ENCODE assay signal across 15 cellular contexts in the genomic region with DNA sequence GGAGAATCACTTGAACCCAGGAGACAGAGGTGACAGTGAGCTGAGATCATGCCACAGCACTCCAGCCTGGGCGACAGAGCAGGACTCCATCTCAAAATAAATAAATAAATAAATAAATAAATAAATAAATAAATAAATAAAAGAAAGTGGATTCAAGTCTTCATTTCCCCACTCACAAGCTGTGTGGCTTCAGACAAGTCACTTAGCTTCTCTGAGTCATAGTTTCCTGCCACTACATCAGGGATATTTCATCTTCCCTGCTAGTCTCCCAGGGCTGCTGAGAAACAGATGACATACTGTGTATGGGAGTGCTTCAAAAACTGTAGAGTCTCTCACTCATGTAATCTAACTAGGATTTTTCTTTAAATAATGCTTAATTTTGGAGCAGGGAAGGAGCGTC. TPM values are rescaled to one million over a fixed set of nuclear protein-coding genes. Genes with fewer than 3 reads are reported as not detected.
DNase-seq lines count a peak whose midpoint lies in the region; ATAC-seq and TF ChIP-seq lines count a peak whose summit lies in the region.
"Had no signal": no experiment of that assay in that cellular context is flagged by ENCODE, and none has a peak within 500 bp of the region (broad histone marks: within the 10 kb centered on the region; RNA-seq: fewer than 3 reads in every experiment).

No MANE protein-coding gene starts in this region.

- no peak overlapping the region for H3K27ac Mint-ChIP-seq in immature natural killer cell
- no peak overlapping the region for H3K27ac Mint-ChIP-seq in naive thymus-derived CD8-positive, alpha-beta T cell

- peak overlapping the region; percentile 95; the same call in 1 of the 2 replicates for H2AFZ ChIP-seq in OCI-LY7 (ENCODE audit: low read length)

- H3K4me3 Mint-ChIP-seq in immature natural killer cell: no peak overlapping the region
- H3K4me3 Mint-ChIP-seq in naive thymus-derived CD8-positive, alpha-beta T cell: peak overlapping the region in 1 of 10 donors; percentile 59

- H3K36me3 Mint-ChIP-seq in immature natural killer cell: no peaks in the 10 kb centered on the region
- H3K36me3 Mint-ChIP-seq in naive thymus-derived CD8-positive, alpha-beta T cell: no peaks in the 10 kb centered on the region

- ATAC-seq in naive thymus-derived CD8-positive, alpha-beta T cell: no peak
- ATAC-seq: sciatic nerve had no signal

- H3K4me3 ChIP-seq in OCI-LY7 (ENCODE audit: low read depth, low read length, poor library complexity, severe bottlenecking): peak overlapping the region; percentile 16
- H3K4me3 ChIP-seq in epithelial cell of esophagus (ENCODE audit: low read length): no peak overlapping the region
- H3K4me3 ChIP-seq in SJCRH30: no peak overlapping the region
- H3K4me3 ChIP-seq: mucosa of descending colon had no signal

- BruUV-seq in OCI-LY7 (replicated peaks; lab: Mats Ljungman, UMichigan): no TSS peak

- H3K4me1 Mint-ChIP-seq in immature natural killer cell: peaks cover 19 to 22% of the 10 kb centered on the region in 2 donors
- peaks cover 7 to 56% (median 12%) of the 10 kb centered on the region in 4 donors for H3K4me1 Mint-ChIP-seq in naive thymus-derived CD8-positive, alpha-beta T cell

- H3K4me2 ChIP-seq in OCI-LY7 (ENCODE audit: low read length): peak overlapping the region; percentile 90

- no peaks in the 10 kb centered on the region for H3K79me2 ChIP-seq in OCI-LY7 (ENCODE audit: insufficient read depth, low read depth, low read length)

- TF ChIP-seq CTCF in OCI-LY7 (conservative IDR thresholded peaks at IDR 0.05; ENCODE audit: low read length) (no peak), epithelial cell of esophagus (IDR thresholded peaks at IDR 0.05; ENCODE audit: insufficient read depth, low read depth, low read length, missing control alignments) (no peak)

- H3K9me3 ChIP-seq in OCI-LY7 (ENCODE audit: low read length) (no peaks in the 10 kb centered on the region), SJCRH30 (replicated peaks) (no peaks in the 10 kb centered on the region)
- H3K9me3 ChIP-seq: mucosa of descending colon had no signal

- H3K27me3 Mint-ChIP-seq in immature natural killer cell (ENCODE audit: low read depth in 3 of 3): peaks cover 1 to 5% (median 3%) of the 10 kb centered on the region in 3 donors
- peaks cover 0 to 4% (median 0%) of the 10 kb centered on the region in 5 donors for H3K27me3 Mint-ChIP-seq in naive thymus-derived CD8-positive, alpha-beta T cell

- POLR2A ChIA-PET in OCI-LY7 (lab: Charles Lee): interaction anchor here (0.5 to 7.9 kb wide), 16 partner anchors 9 to 132 kb away, joined by 3 to 124 read pairs (median 6); no protein-coding TSS in a partner anchor
- POLR2A ChIA-PET in naive thymus-derived CD8-positive, alpha-beta T cell (lab: Charles Lee): no interaction called here

- peaks cover 0 to 1% (median 0%) of the 10 kb centered on the region in 6 donors for H3K9me3 Mint-ChIP-seq in immature natural killer cell
- no peaks in the 10 kb centered on the region for H3K9me3 Mint-ChIP-seq in naive thymus-derived CD8-positive, alpha-beta T cell

- intact Hi-C loops in OCI-LY7 (cut with micrococcal nuclease; ENCODE audit: unreplicated experiment): loop anchor here (5.0 kb wide), 1 partner anchor 97 kb away; no protein-coding TSS in a partner anchor

- CTCF ChIA-PET in OCI-LY7 (lab: Charles Lee; ENCODE audit: unreplicated experiment): interaction anchor here (1.3 to 1.8 kb wide), 2 partner anchors 24 to 26 kb away, joined by 4 to 5 read pairs; no protein-coding TSS in a partner anchor

- DNase-seq in ELR (ENCODE audit: low read depth) (peak; percentile 65), OCI-LY7 (ENCODE audit: low spot score) (no peak), epithelial cell of esophagus (ENCODE audit: low read depth) (peak; percentile 48), pulmonary artery endothelial cell (ENCODE audit: low read depth, low spot score) (peak; percentile 24), immature natural killer cell (no peak), SJCRH30 (no peak)
- no peak for DNase-seq in stimulated activated CD4-positive, alpha-beta T cell treated with anti-CD3 and anti-CD28 coated beads, Interleukin-12 subunit alpha, Interleukin-12 subunit beta, amount 100 ng/mL, for 4 hours
- no peak for DNase-seq in naive thymus-derived CD8-positive, alpha-beta T cell
- DNase-seq: activated CD4-positive, alpha-beta T cell treated with anti-CD3 and anti-CD28 coated beads, Interleukin-2, amount 50 U/mL, for 4 hours; activated naive CD4-positive, alpha-beta T cell; mucosa of descending colon; NCI-H1417; NCI-H82; T-helper 1 cell had no signal

- H3K4me1 ChIP-seq in OCI-LY7 (ENCODE audit: insufficient read depth, low read length, poor library complexity, severe bottlenecking) (peaks cover 57% of the 10 kb centered on the region), SJCRH30 (peaks cover 20% of the 10 kb centered on the region)

- H3K9me2 ChIP-seq in OCI-LY7 (ENCODE audit: insufficient read depth, low read length): no peaks in the 10 kb centered on the region

- no peaks in the 10 kb centered on the region for H4K20me1 ChIP-seq in OCI-LY7 (ENCODE audit: insufficient read depth, low read length)

- H3K27me3 ChIP-seq in SJCRH30: no peaks in the 10 kb centered on the region

- H3K27ac ChIP-seq in OCI-LY7 (ENCODE audit: low read depth, low read length, poor library complexity, severe bottlenecking): peak overlapping the region; percentile 70
- H3K27ac ChIP-seq in SJCRH30: no peak overlapping the region

- no peaks in the 10 kb centered on the region for H3K36me3 ChIP-seq in OCI-LY7 (ENCODE audit: insufficient read depth, low read length)
- no peaks in the 10 kb centered on the region; the same call in 1 of the 2 replicates for H3K36me3 ChIP-seq in SJCRH30

RNA-seq across cellular contexts. Expression of a gene that starts 37.2 kb away (rescaled TPM):
- 1.0 and 1.6 TPM in 2 replicates for total RNA-seq in OCI-LY7 (2014; rRNA removed; shearing (Covaris generic))
- total RNA-seq in OCI-LY7 (2022): 10.4 and 13.0 TPM in 2 replicates
- total RNA-seq in pulmonary artery endothelial cell: 61.5 and 75.9 TPM in 2 replicates
- 1 to 10 TPM in 1 of 3 donors, under 1 TPM in 2; 0.21 to 1.1 (median 0.22) TPM for polyA plus RNA-seq in immature natural killer cell
- 1 to 10 TPM; 3.8 to 4.1 TPM for total RNA-seq in naive thymus-derived CD8-positive, alpha-beta T cell
- polyA plus RNA-seq in naive thymus-derived CD8-positive, alpha-beta T cell: under 1 TPM in 1 of 3 donors, not detected in 2; 0.12 TPM
- 27.3 and 29.0 TPM in 2 replicates for total RNA-seq in SJCRH30 (2014; rRNA removed; shearing (Covaris generic))

Comparison
In these comparisons a context has a peak if more than half of its experiments do, and no peak if none do; other contexts are left out.
1. DNase-seq: peak in ELR (single experiment), epithelial cell of esophagus (single experiment) and pulmonary artery endothelial cell (single experiment); none in OCI-LY7 (single experiment), immature natural killer cell (0 of 3), stimulated activated CD4-positive, alpha-beta T cell treated with anti-CD3 and anti-CD28 coated beads, Interleukin-12 subunit alpha, Interleukin-12 subunit beta, amount 100 ng/mL, for 4 hours (single experiment), naive thymus-derived CD8-positive, alpha-beta T cell (0 of 10) and SJCRH30 (0 of 2).